Comparison of ENCODE assay signal across 34 cellular contexts in genomic region chr19:2193807-2194206, GRCh38. TPM values are rescaled to one million over a fixed set of nuclear protein-coding genes. Genes with fewer than 3 reads are reported as not detected.
"Had no signal": no experiment of that assay in that cellular context is flagged by ENCODE, and none has a peak within 500 bp of the region (broad histone marks: within the 10 kb centered on the region; RNA-seq: fewer than 3 reads in every experiment).

No MANE protein-coding gene starts in this region.

- H3K27me3 ChIP-seq: ascending aorta, breast epithelium, cardiac muscle cell, dorsolateral prefrontal cortex, esophagus muscularis mucosa, foreskin keratinocyte, gastrocnemius medialis, heart left ventricle had no signal

- H3K9me3 Mint-ChIP-seq: activated CD4-positive, alpha-beta T cell treated with anti-CD3 and anti-CD28 coated beads, Interleukin-2, amount 10 ng/mL, durations not matched to agents 24 days and 14 days; activated CD8-positive, alpha-beta T cell treated with anti-CD3 and anti-CD28 coated beads for 36 hours; activated naive CD4-positive, alpha-beta T cell treated with anti-CD3 and anti-CD28 coated beads, Interleukin-2, amount 10 ng/mL, durations not matched to agents 7 days and 5 days; activated naive CD4-positive, alpha-beta T cell treated with anti-CD3 and anti-CD28 coated beads, Interleukin-2, amount 50 U/mL, for 72 hours; activated naive CD8-positive, alpha-beta T cell treated with anti-CD3 and anti-CD28 coated beads, Interleukin-2, amount 10 ng/mL, durations not matched to agents 7 days and 5 days; activated T-cell treated with anti-CD3 and anti-CD28 coated beads, Interleukin-2, amount 50 U/mL, for 4 hours; activated T-helper 2 cell treated with anti-CD3 and anti-CD28 coated beads, Interferon-gamma antibody, Interleukin-2, Interleukin-4, amounts not matched to agents 10 μg/mL and 5 μg/mL and 100 μg/mL, durations not matched to agents 14 hours and 24 hours and 36 hours; brain; dendritic cell treated with granulocyte-macrophage colony-stimulating factor and Interleukin-4, amounts not matched to agents 40 ng/mL and 50 ng/mL, for 4 days; T-cell; T-helper 1 cell treated with Interleukin-12 subunit alpha and Interleukin-12 subunit beta and Interleukin-4 antibody, amounts not matched to agents 30 μg/mL and 1 μg/mL, for 36 hours; T-helper 2 cell treated with Interferon-gamma antibody and Interleukin-4, amounts not matched to agents 5 μg/mL and 100 μg/mL, for 36 hours had no signal

- H3K9me3 ChIP-seq: ascending aorta, breast epithelium, esophagus muscularis mucosa, gastrocnemius medialis, heart left ventricle had no signal

- H3K4me3 ChIP-seq: ascending aorta, breast epithelium, cardiac muscle cell, coronary artery, dorsolateral prefrontal cortex, esophagus muscularis mucosa, gastrocnemius medialis, heart left ventricle had no signal

- DNase-seq: activated CD4-positive, alpha-beta T cell treated with anti-CD3 and anti-CD28 coated beads for 36 hours; activated CD4-positive, alpha-beta T cell treated with anti-CD3 and anti-CD28 coated beads, Interleukin-2, amount 10 ng/mL, durations not matched to agents 24 days and 14 days; activated CD4-positive, alpha-beta T cell treated with anti-CD3 and anti-CD28 coated beads, Interleukin-2, amount 50 U/mL, for 48 hours; activated CD4-positive, CD25-positive, alpha-beta regulatory T cell; activated CD4-positive, CD25-positive, alpha-beta regulatory T cell treated with anti-CD3 and anti-CD28 coated beads, Interleukin-2, amount 50 U/mL, for 72 hours; activated CD8-positive, alpha-beta memory T cell treated with anti-CD3 and anti-CD28 coated beads for 24 hours; activated CD8-positive, alpha-beta T cell treated with anti-CD3 and anti-CD28 coated beads for 36 hours; activated effector memory CD4-positive, alpha-beta T cell treated with anti-CD3 and anti-CD28 coated beads, Interleukin-2, amount 50 U/mL, for 16 hours; activated naive CD4-positive, alpha-beta T cell treated with anti-CD3 and anti-CD28 coated beads, Interleukin-2, amount 10 ng/mL, durations not matched to agents 7 days and 5 days; activated naive CD8-positive, alpha-beta T cell treated with anti-CD3 and anti-CD28 coated beads, Interleukin-2, amount 10 ng/mL, durations not matched to agents 7 days and 5 days; activated T-cell treated with anti-CD3 and anti-CD28 coated beads, Interleukin-2, amount 50 U/mL, for 4 hours; central memory CD4-positive, alpha-beta T cell; cerebellar nuclear complex; dorsolateral prefrontal cortex; effector memory CD4-positive, alpha-beta T cell; erythroblast; foreskin keratinocyte; gastrocnemius medialis; glutamatergic neuron; heart left ventricle; T-cell; T1000; WERI-Rb-1 had no signal

- H3K27ac ChIP-seq: ascending aorta, breast epithelium, cardiac muscle cell, coronary artery, dorsolateral prefrontal cortex, esophagus muscularis mucosa, foreskin keratinocyte, gastrocnemius medialis, heart left ventricle, WERI-Rb-1 had no signal

- H3K36me3 ChIP-seq: breast epithelium had no signal

- H3K4me3 Mint-ChIP-seq: activated CD4-positive, alpha-beta T cell treated with anti-CD3 and anti-CD28 coated beads for 36 hours; activated CD4-positive, alpha-beta T cell treated with anti-CD3 and anti-CD28 coated beads, Interleukin-2, amount 10 ng/mL, durations not matched to agents 24 days and 14 days; activated CD8-positive, alpha-beta T cell treated with anti-CD3 and anti-CD28 coated beads for 36 hours; activated naive CD4-positive, alpha-beta T cell treated with anti-CD3 and anti-CD28 coated beads, Interleukin-2, amount 10 ng/mL, durations not matched to agents 7 days and 5 days; activated naive CD8-positive, alpha-beta T cell treated with anti-CD3 and anti-CD28 coated beads, Interleukin-2, amount 10 ng/mL, durations not matched to agents 7 days and 5 days; activated T-cell treated with anti-CD3 and anti-CD28 coated beads, Interleukin-2, amount 50 U/mL, for 4 hours; brain; dendritic cell treated with granulocyte-macrophage colony-stimulating factor and Interleukin-4, amounts not matched to agents 40 ng/mL and 50 ng/mL, for 4 days; T-cell; T-helper 1 cell treated with Interleukin-12 subunit alpha and Interleukin-12 subunit beta and Interleukin-4 antibody, amounts not matched to agents 30 μg/mL and 1 μg/mL, for 36 hours; T-helper 2 cell treated with Interferon-gamma antibody and Interleukin-4, amounts not matched to agents 5 μg/mL and 100 μg/mL, for 36 hours had no signal

- ATAC-seq: activated CD4-positive, alpha-beta T cell treated with anti-CD3 and anti-CD28 coated beads for 36 hours; activated CD8-positive, alpha-beta T cell treated with anti-CD3 and anti-CD28 coated beads for 36 hours; activated naive CD4-positive, alpha-beta T cell treated with anti-CD3 and anti-CD28 coated beads, Interleukin-2, amount 50 U/mL, for 72 hours; activated T-cell treated with anti-CD3 and anti-CD28 coated beads, Interleukin-2, amount 50 U/mL, for 4 hours; foreskin keratinocyte; gastrocnemius medialis; heart left ventricle; T-cell had no signal

- H3K27me3 Mint-ChIP-seq: activated CD4-positive, alpha-beta T cell treated with anti-CD3 and anti-CD28 coated beads for 36 hours; activated CD4-positive, alpha-beta T cell treated with anti-CD3 and anti-CD28 coated beads, Interleukin-2, amount 10 ng/mL, durations not matched to agents 24 days and 14 days; activated CD8-positive, alpha-beta T cell treated with anti-CD3 and anti-CD28 coated beads for 36 hours; activated naive CD4-positive, alpha-beta T cell treated with anti-CD3 and anti-CD28 coated beads, Interleukin-2, amount 10 ng/mL, durations not matched to agents 7 days and 5 days; activated naive CD8-positive, alpha-beta T cell treated with anti-CD3 and anti-CD28 coated beads, Interleukin-2, amount 10 ng/mL, durations not matched to agents 7 days and 5 days; brain; dendritic cell treated with granulocyte-macrophage colony-stimulating factor and Interleukin-4, amounts not matched to agents 40 ng/mL and 50 ng/mL, for 4 days; T-cell had no signal

- H3K27ac Mint-ChIP-seq: activated CD4-positive, alpha-beta T cell treated with anti-CD3 and anti-CD28 coated beads for 36 hours; activated CD4-positive, alpha-beta T cell treated with anti-CD3 and anti-CD28 coated beads, Interleukin-2, amount 10 ng/mL, durations not matched to agents 24 days and 14 days; activated CD8-positive, alpha-beta T cell treated with anti-CD3 and anti-CD28 coated beads for 36 hours; activated naive CD4-positive, alpha-beta T cell treated with anti-CD3 and anti-CD28 coated beads, Interleukin-2, amount 10 ng/mL, durations not matched to agents 7 days and 5 days; activated naive CD8-positive, alpha-beta T cell treated with anti-CD3 and anti-CD28 coated beads, Interleukin-2, amount 10 ng/mL, durations not matched to agents 7 days and 5 days; activated T-helper 2 cell treated with anti-CD3 and anti-CD28 coated beads, Interferon-gamma antibody, Interleukin-2, Interleukin-4, amounts not matched to agents 10 μg/mL and 5 μg/mL and 100 μg/mL, durations not matched to agents 14 hours and 24 hours and 36 hours; dendritic cell treated with granulocyte-macrophage colony-stimulating factor and Interleukin-4, amounts not matched to agents 40 ng/mL and 50 ng/mL, for 4 days; T-cell; T-helper 1 cell treated with Interleukin-12 subunit alpha and Interleukin-12 subunit beta and Interleukin-4 antibody, amounts not matched to agents 30 μg/mL and 1 μg/mL, for 36 hours; T-helper 2 cell treated with Interferon-gamma antibody and Interleukin-4, amounts not matched to agents 5 μg/mL and 100 μg/mL, for 36 hours had no signal

- H3K4me1 ChIP-seq: breast epithelium, foreskin keratinocyte had no signal

- H3K36me3 Mint-ChIP-seq: activated naive CD4-positive, alpha-beta T cell treated with anti-CD3 and anti-CD28 coated beads, Interleukin-2, amount 50 U/mL, for 72 hours had no signal

- H3K4me1 Mint-ChIP-seq: activated CD4-positive, alpha-beta T cell treated with anti-CD3 and anti-CD28 coated beads for 36 hours; activated naive CD4-positive, alpha-beta T cell treated with anti-CD3 and anti-CD28 coated beads, Interleukin-2, amount 10 ng/mL, durations not matched to agents 7 days and 5 days; activated naive CD8-positive, alpha-beta T cell treated with anti-CD3 and anti-CD28 coated beads, Interleukin-2, amount 10 ng/mL, durations not matched to agents 7 days and 5 days had no signal

RNA-seq across cellular contexts. Expression of gene AMH, which starts 55.3 kb away (rescaled TPM):
- total RNA-seq: ascending aorta had no signal
